Comparison of ENCODE assay signal across 23 cellular contexts in the genomic region with DNA sequence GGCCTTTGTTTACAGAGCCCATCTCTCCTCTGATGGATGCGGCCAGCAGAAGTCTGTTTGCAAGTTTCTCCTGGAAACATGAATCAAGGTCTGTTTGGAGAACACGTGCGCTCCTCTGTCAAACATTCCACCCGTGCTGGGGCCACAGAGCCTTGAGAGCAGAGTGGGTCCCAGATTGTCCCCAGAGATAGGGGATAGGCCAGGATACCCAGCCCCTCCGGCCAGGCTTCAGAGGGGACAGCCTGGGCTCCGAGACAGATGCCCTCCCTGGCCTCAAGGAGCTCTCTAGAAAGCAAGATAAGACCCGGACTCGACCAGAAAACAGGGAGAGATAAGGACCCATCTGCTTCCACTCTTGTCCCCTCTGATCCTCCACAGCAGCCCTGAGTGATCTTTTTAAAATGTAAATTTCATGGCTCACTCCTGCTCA. TPM values are rescaled to one million over a fixed set of nuclear protein-coding genes. Genes with fewer than 3 reads are reported as not detected.
"Had no signal": no experiment of that assay in that cellular context is flagged by ENCODE, and none has a peak within 500 bp of the region (broad histone marks: within the 10 kb centered on the region; RNA-seq: fewer than 3 reads in every experiment).

No MANE protein-coding gene starts in this region.

- H3K9me3 ChIP-seq: left ventricle myocardium inferior, right lobe of liver, thyroid gland had no signal

- H3K27ac Mint-ChIP-seq: activated CD4-positive, alpha-beta memory T cell treated with anti-CD3 and anti-CD28 coated beads for 36 hours; activated naive CD4-positive, alpha-beta T cell treated with anti-CD3 and anti-CD28 coated beads, Interleukin-2, amount 10 ng/mL, durations not matched to agents 7 days and 5 days; activated T-cell treated with anti-CD3 and anti-CD28 coated beads, Interleukin-2, amount 50 U/mL, for 72 hours; nephron progenitor cell; stimulated activated naive CD8-positive, alpha-beta T cell treated with anti-CD3 and anti-CD28 coated beads, Interleukin-15, Interleukin-2, amounts not matched to agents 100 ng/mL and 50 ng/mL, for 24 hours; T-cell had no signal

- H3K27me3 ChIP-seq: right lobe of liver, thyroid gland had no signal

- H3K9me3 Mint-ChIP-seq: activated CD4-positive, alpha-beta memory T cell treated with anti-CD3 and anti-CD28 coated beads for 36 hours; activated naive CD4-positive, alpha-beta T cell treated with anti-CD3 and anti-CD28 coated beads, Interleukin-2, amount 10 ng/mL, durations not matched to agents 7 days and 5 days; activated T-cell treated with anti-CD3 and anti-CD28 coated beads, Interleukin-2, amount 50 U/mL, for 72 hours; nephron progenitor cell; stimulated activated naive CD8-positive, alpha-beta T cell treated with anti-CD3 and anti-CD28 coated beads, Interleukin-15, Interleukin-2, amounts not matched to agents 100 ng/mL and 50 ng/mL, for 24 hours; T-cell had no signal

- ATAC-seq: activated T-cell treated with anti-CD3 and anti-CD28 coated beads, Interleukin-2, amount 50 U/mL, for 72 hours; T-cell had no signal

- H3K79me2 ChIP-seq: parathyroid adenoma had no signal

- H3K4me3 Mint-ChIP-seq: activated CD4-positive, alpha-beta memory T cell treated with anti-CD3 and anti-CD28 coated beads for 36 hours; activated naive CD4-positive, alpha-beta T cell treated with anti-CD3 and anti-CD28 coated beads, Interleukin-2, amount 10 ng/mL, durations not matched to agents 7 days and 5 days; activated T-cell treated with anti-CD3 and anti-CD28 coated beads, Interleukin-2, amount 50 U/mL, for 72 hours; nephron progenitor cell; stimulated activated naive CD8-positive, alpha-beta T cell treated with anti-CD3 and anti-CD28 coated beads, Interleukin-15, Interleukin-2, amounts not matched to agents 100 ng/mL and 50 ng/mL, for 24 hours; T-cell had no signal

- H3K9ac ChIP-seq: parathyroid adenoma had no signal

- DNase-seq: activated CD4-positive, alpha-beta memory T cell treated with anti-CD3 and anti-CD28 coated beads for 36 hours; activated CD4-positive, alpha-beta T cell treated with anti-CD3 and anti-CD28 coated beads for 48 hours; activated CD4-positive, CD25-positive, alpha-beta regulatory T cell; activated effector memory CD4-positive, alpha-beta T cell treated with Interleukin-2 at 50 U/mL for 16 hours; activated naive CD4-positive, alpha-beta T cell treated with anti-CD3 and anti-CD28 coated beads, Interleukin-2, amount 10 ng/mL, durations not matched to agents 7 days and 5 days; activated T-cell treated with anti-CD3 and anti-CD28 coated beads, Interleukin-2, amount 50 U/mL, for 72 hours; left ventricle myocardium inferior; nephron progenitor cell; nucleus accumbens; right lobe of liver; stimulated activated CD4-positive, alpha-beta T cell treated with anti-CD3 and anti-CD28 coated beads, Interleukin-1b, Interleukin-23, amount 100 ng/mL, for 48 hours; substantia nigra; T-cell; thyroid gland had no signal

- H3K36me3 Mint-ChIP-seq: activated CD4-positive, alpha-beta memory T cell treated with anti-CD3 and anti-CD28 coated beads for 36 hours; activated naive CD4-positive, alpha-beta T cell treated with anti-CD3 and anti-CD28 coated beads, Interleukin-2, amount 10 ng/mL, durations not matched to agents 7 days and 5 days; T-cell had no signal

- H3K36me3 ChIP-seq: left ventricle myocardium inferior, right lobe of liver, thyroid gland had no signal

- H3K27ac ChIP-seq: epithelial cell of prostate, left ventricle myocardium inferior, parathyroid adenoma, right lobe of liver, skin epidermis, thyroid gland had no signal

- H3K4me3 ChIP-seq: left ventricle myocardium inferior, right lobe of liver, skin epidermis, thyroid gland had no signal

- H2AFZ ChIP-seq: parathyroid adenoma had no signal

RNA-seq across cellular contexts. Expression of gene HAND1, which starts 40.4 kb away (rescaled TPM):
- total RNA-seq: activated CD4-positive, alpha-beta memory T cell treated with anti-CD3 and anti-CD28 coated beads for 36 hours; activated T-cell treated with anti-CD3 and anti-CD28 coated beads, Interleukin-2, amount 50 U/mL, for 72 hours; cerebellum; fibroblast of villous mesenchyme; glomerular endothelial cell; lung microvascular endothelial cell; pulmonary artery endothelial cell; right lobe of liver; T-cell; thyroid gland had no signal
